In genomic region chr7:67758551-67758950, GRCh38 we compare ENCODE assay signal across 26 cellular contexts.
"Had no signal": no experiment of that assay in that cellular context is flagged by ENCODE, and none has a peak within 500 bp of the region (broad histone marks: within the 10 kb centered on the region; RNA-seq: fewer than 3 reads in every experiment).

No MANE protein-coding gene starts in this region.

- H3K27me3 ChIP-seq: breast epithelium, dorsolateral prefrontal cortex, hepatocyte, right atrium auricular region, upper lobe of left lung had no signal

- H2AFZ ChIP-seq: hepatocyte had no signal

- H3K4me2 ChIP-seq: hepatocyte had no signal

- ATAC-seq: activated CD4-positive, alpha-beta T cell treated with anti-CD3 and anti-CD28 coated beads for 36 hours; activated T-cell treated with anti-CD3 and anti-CD28 coated beads, Interleukin-2, amount 50 U/mL, for 4 hours; effector memory CD8-positive, alpha-beta T cell; esophagus mucosa; left ventricle myocardium superior; natural killer cell; stimulated activated naive CD8-positive, alpha-beta T cell treated with anti-CD3 and anti-CD28 coated beads, Interleukin-15, Interleukin-2, amounts not matched to agents 100 U/mL and 50 U/mL, for 24 hours had no signal

- H3K36me3 ChIP-seq: breast epithelium, right atrium auricular region, upper lobe of left lung had no signal

- DNase-seq: activated B cell treated with CpG ODN at 0.5 μM for 24 hours; activated CD4-positive, alpha-beta T cell treated with anti-CD3 and anti-CD28 coated beads for 36 hours; activated CD4-positive, alpha-beta T cell treated with anti-CD3 and anti-CD28 coated beads, Interleukin-2, amount 50 U/mL, for 48 hours; activated CD8-positive, alpha-beta memory T cell treated with anti-CD3 and anti-CD28 coated beads, Interleukin-2, amount 50 U/mL, for 48 hours; activated naive CD4-positive, alpha-beta T cell treated with Interleukin-2 at 50 U/mL for 16 hours; activated naive CD8-positive, alpha-beta T cell treated with anti-CD3 and anti-CD28 coated beads for 36 hours; activated T-cell treated with anti-CD3 and anti-CD28 coated beads, Interleukin-2, amount 50 U/mL, for 4 hours; dorsolateral prefrontal cortex; effector memory CD8-positive, alpha-beta T cell; foreskin melanocyte; glutamatergic neuron; immature natural killer cell; left ventricle myocardium superior; mammary epithelial cell; midbrain; natural killer cell; stimulated activated CD4-positive, alpha-beta T cell treated with anti-CD3 and anti-CD28 coated beads, Interleukin-4, amount 100 ng/mL, for 24 hours; stimulated activated naive CD8-positive, alpha-beta T cell treated with anti-CD3 and anti-CD28 coated beads, Interleukin-15, Interleukin-2, amounts not matched to agents 100 U/mL and 50 U/mL, for 24 hours; upper lobe of left lung had no signal

- H3K9me3 ChIP-seq: breast epithelium, right atrium auricular region, upper lobe of left lung had no signal

- FAIRE-seq: astrocyte, colon, endothelial cell of umbilical vein had no signal

- H3K79me2 ChIP-seq: hepatocyte had no signal

- H3K4me1 ChIP-seq: breast epithelium, right atrium auricular region, upper lobe of left lung had no signal

- H3K27ac ChIP-seq: breast epithelium, dorsolateral prefrontal cortex, hepatocyte, right atrium auricular region, upper lobe of left lung had no signal

- H3K4me3 ChIP-seq: breast epithelium, dorsolateral prefrontal cortex, hepatocyte, right atrium auricular region, upper lobe of left lung had no signal
